10 cellular contexts compared by ENCODE assay signal in genomic region chr19:2186071-2186846, GRCh38. TPM values are rescaled to one million over a fixed set of nuclear protein-coding genes. Genes with fewer than 3 reads are reported as not detected.
DNase-seq lines count a peak whose midpoint lies in the region; ATAC-seq and TF ChIP-seq lines count a peak whose summit lies in the region.
"Had no signal": no experiment of that assay in that cellular context is flagged by ENCODE, and none has a peak within 500 bp of the region (broad histone marks: within the 10 kb centered on the region; RNA-seq: fewer than 3 reads in every experiment).

No MANE protein-coding gene starts in this region.

- H3K4me3 ChIP-seq in NT2/D1 (ENCODE audit: insufficient read length, low read depth): no peak overlapping the region
- peak overlapping the region in 2 of 4 donors; percentile 13 to 18 for H3K4me3 ChIP-seq in esophagus squamous epithelium
- no peak overlapping the region for H3K4me3 ChIP-seq in mucosa of descending colon
- no peak overlapping the region for H3K4me3 ChIP-seq in thyroid gland (replicated peaks in 1 of 3)

- H3K9me3 ChIP-seq in NT2/D1 (ENCODE audit: insufficient read depth, low read length) (no peaks in the 10 kb centered on the region), esophagus squamous epithelium (no peaks in the 10 kb centered on the region), mucosa of descending colon (no peaks in the 10 kb centered on the region), thyroid gland (no peaks in the 10 kb centered on the region)

- intact Hi-C loops in esophagus squamous epithelium (cut with DNase I) (no loop called here), mucosa of descending colon (cut with DNase I, micrococcal nuclease) (no loop called here), thyroid gland (cut with DNase I) (no loop called here)

- ATAC-seq in mucosa of descending colon (peak; percentile 53), GM21528 (IDR thresholded peaks at IDR 0.05; ENCODE audit: low FRiP score, unreplicated experiment) (no peak), HG02642 (IDR thresholded peaks at IDR 0.05; ENCODE audit: poor library complexity, unreplicated experiment) (no peak)

- TF ChIP-seq CTCF in esophagus squamous epithelium (IDR thresholded peaks at IDR 0.05) (no peak), mucosa of descending colon (IDR thresholded peaks at IDR 0.05) (no peak), thyroid gland (IDR thresholded peaks at IDR 0.05) (no peak)

- no peak for TF ChIP-seq POLR2A in esophagus squamous epithelium (IDR thresholded peaks at IDR 0.05)
- peak in 1 of 2 donors; percentile 59 for TF ChIP-seq POLR2A in thyroid gland (IDR thresholded peaks at IDR 0.05)

- H3K27me3 ChIP-seq in NT2/D1 (ENCODE audit: insufficient read depth, insufficient read length) (no peaks in the 10 kb centered on the region), esophagus squamous epithelium (no peaks in the 10 kb centered on the region), thyroid gland (no peaks in the 10 kb centered on the region)

- H3K27ac ChIP-seq in esophagus squamous epithelium (peak overlapping the region in 3 of 4 donors; percentile 74 to 81 (median 77)), thyroid gland (peak overlapping the region; percentile 78 to 89 (median 87))

- peaks cover 73% of the 10 kb centered on the region for H3K36me3 ChIP-seq in NT2/D1 (ENCODE audit: insufficient read depth, insufficient read length, low read length)
- H3K36me3 ChIP-seq in esophagus squamous epithelium: peaks cover 10 to 99% (median 14%) of the 10 kb centered on the region in 3 donors
- H3K36me3 ChIP-seq in mucosa of descending colon (ENCODE audit: low read depth): no peaks in the 10 kb centered on the region
- peaks cover 3 to 21% of the 10 kb centered on the region in 2 donors for H3K36me3 ChIP-seq in thyroid gland

- peaks cover 49% of the 10 kb centered on the region for H3K4me1 ChIP-seq in NT2/D1 (ENCODE audit: insufficient read depth, insufficient read length)
- H3K4me1 ChIP-seq in esophagus squamous epithelium: peaks cover 13 to 57% (median 21%) of the 10 kb centered on the region in 3 donors
- H3K4me1 ChIP-seq in mucosa of descending colon (ENCODE audit: low read depth): peaks cover 1% of the 10 kb centered on the region
- H3K4me1 ChIP-seq in thyroid gland: peaks cover 26 to 40% of the 10 kb centered on the region in 2 donors

- peak overlapping the region; percentile 42 for H3K9ac ChIP-seq in NT2/D1 (ENCODE audit: insufficient read length, low read depth)

- 58 to 70% methylated on average over 20 to 26 of the region's 28 CpGs for WGBS in esophagus squamous epithelium, 2 donors
- 12 to 35% methylated on average over 28 of the region's 28 CpGs for WGBS in thyroid gland, 2 donors

- DNase-seq in NT2/D1 (ENCODE audit: low read depth, low spot score) (peak; percentile 50), esophagus squamous epithelium (lab: John Stamatoyannopoulos, UW) (no peak), mucosa of descending colon (peak; percentile 59 to 80 (median 67)), thyroid gland (peak; percentile 91), ecto neural progenitor cell (ENCODE audit: low spot score) (no peak)
- DNase-seq in activated CD4-positive, CD25-positive, alpha-beta regulatory T cell (lab: John Stamatoyannopoulos, UW): no peak
- DNase-seq: NCI-H2107; stimulated activated CD4-positive, alpha-beta T cell treated with anti-CD3 and anti-CD28 coated beads, Interleukin-2, amount 100 ng/mL, for 24 hours had no signal

RNA-seq across cellular contexts. Expression of gene DOT1L, which starts 22.5 kb away (rescaled TPM):
- total RNA-seq in esophagus squamous epithelium (10 to 100 TPM in 3 of 4 donors, 1 to 10 TPM in 1; 8.5 to 24.4 (median 17.0) TPM), mucosa of descending colon (10 to 100 TPM; 38.1 to 48.1 (median 44.5) TPM), thyroid gland (10 to 100 TPM; 10.2 to 31.1 (median 17.2) TPM)

RNA-seq across cellular contexts. Expression of gene AP3D1, which starts 34.9 kb away (rescaled TPM):
- total RNA-seq in esophagus squamous epithelium (10 to 100 TPM; 47.7 to 99.9 (median 71.8) TPM), mucosa of descending colon (100 to 1,000 TPM; 103 to 120 (median 103) TPM), thyroid gland (100 to 1,000 TPM in 3 of 4 donors, 10 to 100 TPM in 1; 62.5 to 121 (median 118) TPM)

RNA-seq across cellular contexts. Expression of gene PLEKHJ1, which starts 49.9 kb away (rescaled TPM):
- total RNA-seq in esophagus squamous epithelium (10 to 100 TPM; 44.8 to 56.5 (median 48.8) TPM), mucosa of descending colon (100 to 1,000 TPM; 132 to 231 (median 189) TPM), thyroid gland (100 to 1,000 TPM in 3 of 4 donors, 10 to 100 TPM in 1; 86.7 to 179 (median 131) TPM)

RNA-seq across cellular contexts. Expression of gene SF3A2, which starts 50.4 kb away (rescaled TPM):
- total RNA-seq in esophagus squamous epithelium (10 to 100 TPM; 19.3 to 39.7 (median 31.3) TPM), mucosa of descending colon (10 to 100 TPM; 60.6 to 81.2 (median 68.2) TPM), thyroid gland (10 to 100 TPM; 25.7 to 39.8 (median 30.3) TPM)

Comparison
In these comparisons a context has a peak if more than half of its experiments do, and no peak if none do; other contexts are left out.
1. DNase-seq: peak in NT2/D1 (single experiment), mucosa of descending colon (3 of 3) and thyroid gland (2 of 2); none in esophagus squamous epithelium (single experiment), activated CD4-positive, CD25-positive, alpha-beta regulatory T cell (0 of 4) and ecto neural progenitor cell (single experiment).